21 cellular contexts compared by ENCODE assay signal in the genomic region with DNA sequence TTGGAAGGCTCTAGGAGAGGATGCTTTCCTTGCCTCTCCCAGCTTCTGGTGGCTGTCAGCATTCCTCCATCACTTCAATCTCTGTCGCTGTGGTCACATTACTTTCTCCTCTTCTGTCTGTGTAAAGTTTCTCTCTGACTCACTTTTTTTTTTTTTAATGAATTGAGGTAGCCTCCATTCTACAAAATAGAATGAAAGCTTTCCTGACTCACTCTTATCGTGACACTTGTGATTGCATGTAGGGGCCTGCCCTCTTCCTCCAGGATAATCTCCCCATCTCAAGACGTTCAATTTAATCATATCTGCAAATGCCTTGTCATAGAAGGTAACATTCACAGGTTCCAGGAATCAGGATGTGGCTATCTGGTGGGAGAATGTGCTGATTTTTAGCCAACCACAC.
A peak's percentile ranks its signal among the peaks of the same experiment; 100 is the strongest.
DNase-seq lines count a peak whose midpoint lies in the region; ATAC-seq and TF ChIP-seq lines count a peak whose summit lies in the region.
"Had no signal": no experiment of that assay in that cellular context is flagged by ENCODE, and none has a peak within 500 bp of the region (broad histone marks: within the 10 kb centered on the region; RNA-seq: fewer than 3 reads in every experiment).

No MANE protein-coding gene starts in this region.

- H3K9me3 ChIP-seq in breast epithelium (no peaks in the 10 kb centered on the region), Caco-2 (no peaks in the 10 kb centered on the region)
- H3K9me3 ChIP-seq: adrenal gland, spleen, upper lobe of right lung had no signal

- H3K27me3 ChIP-seq in breast epithelium = no peaks in the 10 kb centered on the region
- H3K27me3 ChIP-seq in Caco-2 (replicated peaks; ENCODE audit: control insufficient read depth, insufficient read depth, low read length) = no peaks in the 10 kb centered on the region
- H3K27me3 ChIP-seq: spleen had no signal

- H3K4me1 Mint-ChIP-seq in MCF 10A (ENCODE audit: insufficient read depth, unreplicated experiment) = peaks cover 48% of the 10 kb centered on the region
- no peaks in the 10 kb centered on the region for H3K4me1 Mint-ChIP-seq in Caco-2 (ENCODE audit: low read depth, unreplicated experiment)
- H3K4me1 Mint-ChIP-seq: CD4-positive, alpha-beta memory T cell had no signal

- H3K27ac Mint-ChIP-seq in MCF 10A (ENCODE audit: low read depth, unreplicated experiment) (peak overlapping the region; percentile 80), Caco-2 (ENCODE audit: unreplicated experiment) (no peak overlapping the region)
- H3K27ac Mint-ChIP-seq: activated CD8-positive, alpha-beta T cell treated with anti-CD3 and anti-CD28 coated beads for 36 hours; activated T-helper 1 cell treated with anti-CD3 and anti-CD28 coated beads, Interleukin-12 subunit alpha, Interleukin-12 subunit beta, Interleukin-2, Interleukin-4 antibody, amounts not matched to agents 30 ng/mL and 10 ng/mL and 1 ng/mL, durations not matched to agents 14 hours and 24 hours and 36 hours; CD4-positive, alpha-beta memory T cell; progenitor cell of endocrine pancreas; stimulated activated naive B cell treated with anti-CD40 and anti-IgM and Interleukin-4, amounts not matched to agents 10 μg/mL and 1 μg/mL and 100 μg/mL, for 72 hours had no signal

- H3K4me1 ChIP-seq in breast epithelium = no peaks in the 10 kb centered on the region
- H3K4me1 ChIP-seq in Caco-2 = no peaks in the 10 kb centered on the region
- H3K4me1 ChIP-seq: adrenal gland, spleen, upper lobe of right lung had no signal

- TF ChIP-seq POLR2A in breast epithelium (IDR thresholded peaks at IDR 0.05) = no peak

- intact Hi-C loops in MCF 10A (cut with micrococcal nuclease) (loop anchor here (1.0 to 5.0 kb wide), 3 partner anchors 39 to 778 kb away; no protein-coding TSS in a partner anchor), breast epithelium (cut with DNase I; ENCODE audit: low total_unique reads) (no loop called here), posterior cingulate gyrus (cut with DNase I) (no loop called here), Caco-2 (cut with micrococcal nuclease; ENCODE audit: unreplicated experiment) (loop anchor here (5.0 kb wide), 1 partner anchor 68 kb away; no protein-coding TSS in a partner anchor)

- H3K36me3 ChIP-seq in breast epithelium = no peaks in the 10 kb centered on the region
- no peaks in the 10 kb centered on the region for H3K36me3 ChIP-seq in Caco-2 (ENCODE audit: control insufficient read depth, insufficient read depth, low read length)
- H3K36me3 ChIP-seq: adrenal gland, spleen, upper lobe of right lung had no signal

- POLR2A ChIA-PET in MCF 10A (lab: Yijun Ruan, JAX) = interaction anchor here (0.6 to 3.5 kb wide), 10 partner anchors 13 to 277 kb away, joined by 3 to 23 read pairs (median 4); no protein-coding TSS in a partner anchor
- POLR2A ChIA-PET in Caco-2 (lab: Charles Lee) = no interaction called here

- peak; percentile 90 for DNase-seq in MCF 10A (ENCODE audit: unreplicated experiment)
- DNase-seq in breast epithelium (ENCODE audit: low spot score in 2 of 2) = no peak
- peak; percentile 73 for DNase-seq in RPMI7951 (ENCODE audit: low read depth)
- DNase-seq in epithelial cell of prostate (ENCODE audit: low read depth, low spot score) = peak; percentile 96
- no peak for DNase-seq in posterior cingulate gyrus
- DNase-seq in Caco-2 = no peak
- DNase-seq: ACHN; activated CD8-positive, alpha-beta T cell treated with anti-CD3 and anti-CD28 coated beads for 36 hours; adrenal gland; CD4-positive, alpha-beta memory T cell; foreskin melanocyte; NCI-H187 treated with DMSO at 0.1 percent for 48 hours; NCI-H524; spleen; stimulated activated naive B cell treated with anti-CD40 and anti-IgM and Interleukin-4, amounts not matched to agents 10 μg/mL and 1 μg/mL and 100 μg/mL, for 72 hours; upper lobe of right lung had no signal

- no peak overlapping the region for H3K4me3 Mint-ChIP-seq in MCF 10A (ENCODE audit: unreplicated experiment)
- no peak overlapping the region for H3K4me3 Mint-ChIP-seq in Caco-2 (ENCODE audit: unreplicated experiment)
- H3K4me3 Mint-ChIP-seq: activated CD8-positive, alpha-beta T cell treated with anti-CD3 and anti-CD28 coated beads for 36 hours; activated T-helper 1 cell treated with anti-CD3 and anti-CD28 coated beads, Interleukin-12 subunit alpha, Interleukin-12 subunit beta, Interleukin-2, Interleukin-4 antibody, amounts not matched to agents 30 ng/mL and 10 ng/mL and 1 ng/mL, durations not matched to agents 14 hours and 24 hours and 36 hours; CD4-positive, alpha-beta memory T cell; stimulated activated naive B cell treated with anti-CD40 and anti-IgM and Interleukin-4, amounts not matched to agents 10 μg/mL and 1 μg/mL and 100 μg/mL, for 72 hours had no signal

- BruUV-seq in MCF 10A (replicated peaks; lab: Mats Ljungman, UMichigan) = no TSS peak
- BruUV-seq in Caco-2 (replicated peaks; lab: Mats Ljungman, UMichigan) = no TSS peak

- CTCF ChIA-PET in MCF 10A (lab: Yijun Ruan, JAX) = interaction anchor here (0.6 to 1.2 kb wide), 5 partner anchors 30 to 1291 kb away, joined by 3 to 7 read pairs (median 4); no protein-coding TSS in a partner anchor
- CTCF ChIA-PET in Caco-2 (lab: Charles Lee) = no interaction called here

- no peaks in the 10 kb centered on the region for H3K27me3 Mint-ChIP-seq in MCF 10A (ENCODE audit: insufficient read depth, unreplicated experiment)
- H3K27me3 Mint-ChIP-seq in Caco-2 (ENCODE audit: insufficient read depth, unreplicated experiment) = no peaks in the 10 kb centered on the region
- H3K27me3 Mint-ChIP-seq: progenitor cell of endocrine pancreas; stimulated activated naive B cell treated with anti-CD40 and anti-IgM and Interleukin-4, amounts not matched to agents 10 μg/mL and 1 μg/mL and 100 μg/mL, for 72 hours had no signal

- no peak overlapping the region for H3K4me3 ChIP-seq in breast epithelium
- H3K4me3 ChIP-seq in Caco-2 (ENCODE audit: low read depth, low read length) = no peak overlapping the region
- H3K4me3 ChIP-seq: adrenal gland, GM12878, spleen, upper lobe of right lung had no signal

- H3K36me3 Mint-ChIP-seq in MCF 10A (ENCODE audit: insufficient read depth, unreplicated experiment) (no peaks in the 10 kb centered on the region), Caco-2 (ENCODE audit: insufficient read depth, unreplicated experiment) (no peaks in the 10 kb centered on the region)
- H3K36me3 Mint-ChIP-seq: CD4-positive, alpha-beta memory T cell; stimulated activated naive B cell treated with anti-CD40 and anti-IgM and Interleukin-4, amounts not matched to agents 10 μg/mL and 1 μg/mL and 100 μg/mL, for 72 hours had no signal

- TF ChIP-seq CTCF in MCF 10A (IDR thresholded peaks at IDR 0.05; ENCODE audit: unreplicated experiment) (no peak), breast epithelium (IDR thresholded peaks at IDR 0.05) (no peak), Caco-2 (IDR thresholded peaks at IDR 0.05; ENCODE audit: insufficient read depth in 1 of 2, low read depth in 1 of 2, low read length in 1 of 2, severe bottlenecking in 1 of 2, unreplicated experiment in 1 of 2) (no peak)

- ATAC-seq in GM21576 (IDR thresholded peaks at IDR 0.05; ENCODE audit: unreplicated experiment) (no peak), HG03439 (IDR thresholded peaks at IDR 0.05; ENCODE audit: unreplicated experiment) (no peak)
- ATAC-seq: activated CD8-positive, alpha-beta T cell treated with anti-CD3 and anti-CD28 coated beads for 36 hours; GM12878; stimulated activated naive B cell treated with anti-CD40 and anti-IgM and Interleukin-4, amounts not matched to agents 10 μg/mL and 1 μg/mL and 100 μg/mL, for 72 hours; upper lobe of right lung had no signal

- peaks cover under 1% of the 10 kb centered on the region for H3K9me3 Mint-ChIP-seq in MCF 10A (ENCODE audit: unreplicated experiment)
- H3K9me3 Mint-ChIP-seq in Caco-2 (ENCODE audit: unreplicated experiment) = peaks cover under 1% of the 10 kb centered on the region
- H3K9me3 Mint-ChIP-seq: activated T-helper 1 cell treated with anti-CD3 and anti-CD28 coated beads, Interleukin-12 subunit alpha, Interleukin-12 subunit beta, Interleukin-2, Interleukin-4 antibody, amounts not matched to agents 30 ng/mL and 10 ng/mL and 1 ng/mL, durations not matched to agents 14 hours and 24 hours and 36 hours had no signal

- H3K27ac ChIP-seq in breast epithelium (no peak overlapping the region), epithelial cell of prostate (peak overlapping the region; percentile 99)
- H3K27ac ChIP-seq: adrenal gland, spleen, upper lobe of right lung had no signal

Comparison
In these comparisons a context has a peak if more than half of its experiments do, and no peak if none do; other contexts are left out.
1. DNase-seq: peak in MCF 10A (single experiment), RPMI7951 (single experiment) and epithelial cell of prostate (single experiment); none in breast epithelium (0 of 2), posterior cingulate gyrus (0 of 10) and Caco-2 (0 of 2).
2. intact Hi-C loops: an anchor here in MCF 10A (1.0 to 5.0 kb wide) and Caco-2 (5.0 kb wide); none called in breast epithelium and posterior cingulate gyrus.